8 cellular contexts compared by ENCODE assay signal in genomic region chr13:22846551-22846950, GRCh38.
"Had no signal": no experiment of that assay in that cellular context is flagged by ENCODE, and none has a peak within 500 bp of the region (broad histone marks: within the 10 kb centered on the region; RNA-seq: fewer than 3 reads in every experiment).

No MANE protein-coding gene starts in this region.

- H3K9me3 ChIP-seq: HAP-1 had no signal

- DNase-seq: GM23248, GOT3, H7, IMR-90 had no signal

- FAIRE-seq: HTR-8/SVneo, K562 had no signal

- H3K27ac ChIP-seq: GM23248 had no signal

- H3K4me3 ChIP-seq: GM23248, HAP-1, K562 had no signal

- ATAC-seq: HCT116, K562 had no signal

- H3K9ac ChIP-seq: GM23248 had no signal

- H3K36me3 ChIP-seq: HAP-1 had no signal
